Comparison of ENCODE assay signal across 29 cellular contexts in genomic region chr11:84310261-84310660, GRCh38.
"Had no signal": no experiment of that assay in that cellular context is flagged by ENCODE, and none has a peak within 500 bp of the region (broad histone marks: within the 10 kb centered on the region; RNA-seq: fewer than 3 reads in every experiment).

No MANE protein-coding gene starts in this region.

- H3K4me1 ChIP-seq: ascending aorta, body of pancreas, SJCRH30 had no signal

- H3K4me2 ChIP-seq: SK-N-SH had no signal

- H3K27ac Mint-ChIP-seq: activated CD4-positive, alpha-beta T cell treated with anti-CD3 and anti-CD28 coated beads for 36 hours; activated CD8-positive, alpha-beta T cell treated with anti-CD3 and anti-CD28 coated beads for 36 hours; activated naive CD4-positive, alpha-beta T cell treated with anti-CD3 and anti-CD28 coated beads, Interleukin-2, amount 50 U/mL, for 72 hours; activated naive CD8-positive, alpha-beta T cell treated with anti-CD3 and anti-CD28 coated beads, Interleukin-2, amount 50 U/mL, for 24 hours; activated T-helper 1 cell treated with anti-CD3 and anti-CD28 coated beads, Interleukin-12 subunit alpha, Interleukin-12 subunit beta, Interleukin-2, Interleukin-4 antibody, amounts not matched to agents 30 ng/mL and 10 ng/mL and 1 ng/mL, durations not matched to agents 14 hours and 24 hours and 36 hours had no signal

- ATAC-seq: activated CD4-positive, alpha-beta T cell treated with anti-CD3 and anti-CD28 coated beads for 36 hours; activated CD8-positive, alpha-beta T cell treated with anti-CD3 and anti-CD28 coated beads for 36 hours; activated naive CD4-positive, alpha-beta T cell treated with anti-CD3 and anti-CD28 coated beads, Interleukin-2, amount 50 U/mL, for 72 hours; activated naive CD8-positive, alpha-beta T cell treated with anti-CD3 and anti-CD28 coated beads, Interleukin-2, amount 50 U/mL, for 24 hours; body of pancreas; K562 had no signal

- H3K4me1 Mint-ChIP-seq: activated CD4-positive, alpha-beta T cell treated with anti-CD3 and anti-CD28 coated beads for 36 hours; activated naive CD8-positive, alpha-beta T cell treated with anti-CD3 and anti-CD28 coated beads, Interleukin-2, amount 50 U/mL, for 24 hours had no signal

- DNase-seq: activated CD4-positive, alpha-beta T cell treated with anti-CD3 and anti-CD28 coated beads for 36 hours; activated CD4-positive, alpha-beta T cell treated with anti-CD3 and anti-CD28 coated beads, Interleukin-2, amount 50 U/mL, for 1 hour; activated CD8-positive, alpha-beta memory T cell treated with anti-CD3 and anti-CD28 coated beads, Interleukin-2, amount 50 U/mL, for 4 hours; activated CD8-positive, alpha-beta T cell treated with anti-CD3 and anti-CD28 coated beads for 36 hours; activated effector memory CD4-positive, alpha-beta T cell treated with Interleukin-2 at 50 U/mL for 16 hours; activated naive CD4-positive, alpha-beta T cell treated with Interleukin-2 at 50 U/mL for 16 hours; activated naive CD8-positive, alpha-beta T cell treated with anti-CD3 and anti-CD28 coated beads, Interleukin-2, amount 50 U/mL, for 24 hours; activated T-cell treated with anti-CD3 and anti-CD28 coated beads, Interleukin-2, amount 50 U/mL, for 1 hour; amniotic stem cell; body of pancreas; Karpas-422; MM.1S; NCI-H1105; NCI-H1436; NCI-H1694 treated with DMSO at 0.1 percent for 48 hours; NCI-H2029 treated with DMSO at 0.1 percent for 48 hours; NCI-H345; NCI-H510A; NCI-H526 treated with DMSO at 0.1 percent for 48 hours; NCI-H82; SJCRH30; SK-N-SH; T-helper 1 cell; WERI-Rb-1 had no signal

- H3K4me3 Mint-ChIP-seq: activated CD4-positive, alpha-beta T cell treated with anti-CD3 and anti-CD28 coated beads for 36 hours; activated CD8-positive, alpha-beta T cell treated with anti-CD3 and anti-CD28 coated beads for 36 hours; activated naive CD8-positive, alpha-beta T cell treated with anti-CD3 and anti-CD28 coated beads, Interleukin-2, amount 50 U/mL, for 24 hours; activated T-helper 1 cell treated with anti-CD3 and anti-CD28 coated beads, Interleukin-12 subunit alpha, Interleukin-12 subunit beta, Interleukin-2, Interleukin-4 antibody, amounts not matched to agents 30 ng/mL and 10 ng/mL and 1 ng/mL, durations not matched to agents 14 hours and 24 hours and 36 hours had no signal

- H3K4me3 ChIP-seq: ascending aorta, body of pancreas, K562, SJCRH30 had no signal

- H3K27me3 ChIP-seq: ascending aorta, body of pancreas, SJCRH30 had no signal

- H3K9ac ChIP-seq: SK-N-SH had no signal

- FAIRE-seq: bronchial epithelial cell, K562 had no signal

- H3K9me3 ChIP-seq: body of pancreas, SJCRH30, SK-N-SH had no signal

- H3K27me3 Mint-ChIP-seq: activated CD4-positive, alpha-beta T cell treated with anti-CD3 and anti-CD28 coated beads for 36 hours; activated CD8-positive, alpha-beta T cell treated with anti-CD3 and anti-CD28 coated beads for 36 hours; activated naive CD8-positive, alpha-beta T cell treated with anti-CD3 and anti-CD28 coated beads, Interleukin-2, amount 50 U/mL, for 24 hours had no signal

- H3K36me3 ChIP-seq: ascending aorta, SJCRH30, WERI-Rb-1 had no signal

- H3K27ac ChIP-seq: ascending aorta, body of pancreas, SJCRH30, WERI-Rb-1 had no signal
